1 cellular context compared by ENCODE assay signal in genomic region chr10:92114926-92115325, GRCh38.
TF ChIP-seq lines count a peak whose summit lies in the region.

No MANE protein-coding gene starts in this region.

TF ChIP-seq in HepG2, 621 proteins besides CTCF, POLR2A, EP300 and RAD21 (continued from another document):
- TF ChIP-seq, protein P1, sequence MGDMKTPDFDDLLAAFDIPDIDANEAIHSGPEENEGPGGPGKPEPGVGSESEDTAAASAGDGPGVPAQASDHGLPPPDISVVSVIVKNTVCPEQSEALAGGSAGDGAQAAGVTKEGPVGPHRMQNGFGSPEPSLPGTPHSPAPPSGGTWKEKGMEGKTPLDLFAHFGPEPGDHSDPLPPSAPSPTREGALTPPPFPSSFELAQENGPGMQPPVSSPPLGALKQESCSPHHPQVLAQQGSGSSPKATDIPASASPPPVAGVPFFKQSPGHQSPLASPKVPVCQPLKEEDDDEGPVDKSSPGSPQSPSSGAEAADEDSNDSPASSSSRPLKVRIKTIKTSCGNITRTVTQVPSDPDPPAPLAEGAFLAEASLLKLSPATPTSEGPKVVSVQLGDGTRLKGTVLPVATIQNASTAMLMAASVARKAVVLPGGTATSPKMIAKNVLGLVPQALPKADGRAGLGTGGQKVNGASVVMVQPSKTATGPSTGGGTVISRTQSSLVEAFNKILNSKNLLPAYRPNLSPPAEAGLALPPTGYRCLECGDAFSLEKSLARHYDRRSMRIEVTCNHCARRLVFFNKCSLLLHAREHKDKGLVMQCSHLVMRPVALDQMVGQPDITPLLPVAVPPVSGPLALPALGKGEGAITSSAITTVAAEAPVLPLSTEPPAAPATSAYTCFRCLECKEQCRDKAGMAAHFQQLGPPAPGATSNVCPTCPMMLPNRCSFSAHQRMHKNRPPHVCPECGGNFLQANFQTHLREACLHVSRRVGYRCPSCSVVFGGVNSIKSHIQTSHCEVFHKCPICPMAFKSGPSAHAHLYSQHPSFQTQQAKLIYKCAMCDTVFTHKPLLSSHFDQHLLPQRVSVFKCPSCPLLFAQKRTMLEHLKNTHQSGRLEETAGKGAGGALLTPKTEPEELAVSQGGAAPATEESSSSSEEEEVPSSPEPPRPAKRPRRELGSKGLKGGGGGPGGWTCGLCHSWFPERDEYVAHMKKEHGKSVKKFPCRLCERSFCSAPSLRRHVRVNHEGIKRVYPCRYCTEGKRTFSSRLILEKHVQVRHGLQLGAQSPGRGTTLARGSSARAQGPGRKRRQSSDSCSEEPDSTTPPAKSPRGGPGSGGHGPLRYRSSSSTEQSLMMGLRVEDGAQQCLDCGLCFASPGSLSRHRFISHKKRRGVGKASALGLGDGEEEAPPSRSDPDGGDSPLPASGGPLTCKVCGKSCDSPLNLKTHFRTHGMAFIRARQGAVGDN (CRISPR knock-in tag; IDR thresholded peaks at IDR 0.05): peak; percentile 35
- peak; percentile 61; the same call in 1 of the 2 replicates for TF ChIP-seq ZBTB38 (CRISPR knock-in tag; IDR thresholded peaks at IDR 0.05)
